ENCODE assay signal across 34 cellular contexts in the genomic region with DNA sequence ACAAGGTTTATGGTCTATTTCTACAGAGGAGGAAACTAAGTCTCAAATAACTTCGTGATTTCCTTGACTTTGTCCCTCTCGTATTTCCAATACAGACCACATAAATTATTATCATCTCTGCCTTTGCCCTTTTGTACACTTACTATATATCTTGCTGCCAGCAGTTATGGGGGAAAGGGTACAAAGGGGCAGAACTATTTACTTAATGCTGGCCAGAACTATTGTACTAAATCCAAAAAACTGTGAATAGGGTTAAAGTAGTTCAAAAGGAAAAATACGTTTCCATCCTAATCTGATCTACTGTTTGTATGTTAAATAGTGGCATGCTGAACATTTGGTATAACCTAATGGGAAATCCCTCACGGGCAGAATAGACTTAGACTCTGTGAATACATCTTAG.
"Had no signal": no experiment of that assay in that cellular context is flagged by ENCODE, and none has a peak within 500 bp of the region (broad histone marks: within the 10 kb centered on the region; RNA-seq: fewer than 3 reads in every experiment).

No MANE protein-coding gene starts in this region.

- H3K27ac ChIP-seq: adrenal gland, ascending aorta, body of pancreas, brain microvascular endothelial cell, breast epithelium, cardiac muscle cell had no signal

- H3K4me3 ChIP-seq: adrenal gland, ascending aorta, body of pancreas, breast epithelium, cardiac muscle cell had no signal

- ATAC-seq: activated naive CD4-positive, alpha-beta T cell treated with anti-CD3 and anti-CD28 coated beads, Interleukin-2, amount 50 U/mL, for 72 hours; activated naive CD8-positive, alpha-beta T cell treated with anti-CD3 and anti-CD28 coated beads, Interleukin-2, amount 50 U/mL, for 24 hours; activated T-cell treated with anti-CD3 and anti-CD28 coated beads, Interleukin-2, amount 50 U/mL, for 4 hours; activated T-cell treated with anti-CD3 and anti-CD28 coated beads, Interleukin-2, amount 50 U/mL, for 72 hours; activated T-helper 17 cell treated with anti-CD3 and anti-CD28 coated beads, Interleukin-2, amount 50 U/mL, for 72 hours; body of pancreas had no signal

- DNase-seq: activated effector memory CD4-positive, alpha-beta T cell treated with anti-CD3 and anti-CD28 coated beads, Interleukin-2, amount 50 U/mL, for 16 hours; activated effector memory CD4-positive, alpha-beta T cell treated with Interleukin-2 at 50 U/mL for 16 hours; activated gamma-delta T cell; activated gamma-delta T cell treated with Interleukin-2 at 50 U/mL for 16 hours; activated naive CD4-positive, alpha-beta T cell; activated naive CD4-positive, alpha-beta T cell treated with anti-CD3 and anti-CD28 coated beads for 36 hours; activated naive CD4-positive, alpha-beta T cell treated with anti-CD3 and anti-CD28 coated beads, Interleukin-2, amount 10 ng/mL, durations not matched to agents 7 days and 5 days; activated naive CD4-positive, alpha-beta T cell treated with anti-CD3 and anti-CD28 coated beads, Interleukin-2, amount 50 U/mL, for 16 hours; activated naive CD4-positive, alpha-beta T cell treated with Interleukin-2 at 50 U/mL for 16 hours; activated naive CD8-positive, alpha-beta T cell treated with anti-CD3 and anti-CD28 coated beads for 36 hours; activated naive CD8-positive, alpha-beta T cell treated with anti-CD3 and anti-CD28 coated beads, Interleukin-2, amount 10 ng/mL, durations not matched to agents 7 days and 5 days; activated naive CD8-positive, alpha-beta T cell treated with anti-CD3 and anti-CD28 coated beads, Interleukin-2, amount 50 U/mL, for 24 hours; activated T-cell treated with anti-CD3 and anti-CD28 coated beads, Interleukin-2, amount 50 U/mL, for 1 hour; activated T-cell treated with anti-CD3 and anti-CD28 coated beads, Interleukin-2, amount 50 U/mL, for 24 hours; activated T-cell treated with anti-CD3 and anti-CD28 coated beads, Interleukin-2, amount 50 U/mL, for 4 hours; activated T-cell treated with anti-CD3 and anti-CD28 coated beads, Interleukin-2, amount 50 U/mL, for 48 hours; activated T-cell treated with anti-CD3 and anti-CD28 coated beads, Interleukin-2, amount 50 U/mL, for 72 hours; adrenal gland; amniotic stem cell; amygdala; anterior cingulate cortex; aorta; body of pancreas; brain microvascular endothelial cell; caudate nucleus; central memory CD4-positive, alpha-beta T cell; cerebellar nuclear complex had no signal

- H3K9me3 ChIP-seq: adrenal gland, ascending aorta, body of pancreas, breast epithelium had no signal

- H3K27me3 ChIP-seq: ascending aorta, brain microvascular endothelial cell had no signal

- H3K4me1 ChIP-seq: breast epithelium had no signal

- FAIRE-seq: astrocyte, bronchial epithelial cell had no signal

- H3K36me3 ChIP-seq: adrenal gland, ascending aorta, brain microvascular endothelial cell, breast epithelium, cardiac muscle cell had no signal
